9 cellular contexts compared by ENCODE assay signal in the genomic region with DNA sequence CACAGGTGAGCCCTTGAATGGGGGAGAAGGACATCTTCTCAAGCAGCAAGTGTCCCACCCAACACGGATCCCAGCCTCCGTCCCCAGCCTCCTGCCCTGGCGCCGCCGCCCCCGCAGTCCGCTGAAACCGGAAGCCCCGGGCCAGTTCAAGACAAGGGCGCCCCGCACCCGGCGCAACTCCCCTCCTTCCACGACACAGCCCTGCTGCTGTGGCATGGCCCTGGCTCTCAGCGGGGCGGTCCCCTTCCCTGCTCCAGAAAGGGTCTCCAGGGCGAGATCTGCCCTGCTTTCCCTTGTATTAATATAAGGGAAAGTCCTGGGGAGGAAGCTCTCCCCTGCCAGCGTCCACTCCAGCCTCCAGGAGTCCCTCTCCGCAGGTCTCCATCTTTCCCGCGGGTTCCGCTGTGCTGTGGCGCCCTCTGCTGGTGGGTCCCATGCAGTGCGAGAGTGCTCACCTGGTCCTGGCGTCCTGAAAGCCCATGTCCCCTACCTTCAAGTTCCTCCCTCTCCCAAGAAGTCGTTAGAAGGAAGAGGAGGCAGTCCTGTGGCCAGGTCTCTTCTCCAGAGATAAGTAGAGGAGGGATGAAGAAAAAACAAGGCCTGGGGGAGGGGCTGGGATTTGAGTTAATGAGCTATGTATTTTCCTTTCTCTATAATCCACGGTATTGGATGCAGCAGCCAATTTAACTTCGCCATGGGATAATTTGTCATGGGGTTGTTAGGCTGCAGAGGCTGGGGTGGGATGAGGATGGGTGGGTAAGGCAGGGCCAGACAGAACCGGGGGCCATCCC.
A peak's percentile ranks its signal among the peaks of the same experiment; 100 is the strongest.
DNase-seq lines count a peak whose midpoint lies in the region; ATAC-seq, FAIRE-seq and TF ChIP-seq lines count a peak whose summit lies in the region.
"Had no signal": no experiment of that assay in that cellular context is flagged by ENCODE, and none has a peak within 500 bp of the region (broad histone marks: within the 10 kb centered on the region; RNA-seq: fewer than 3 reads in every experiment).

No MANE protein-coding gene starts in this region.

- 71% methylated on average over 8 of the region's 29 CpGs; no CpG with 5 or more reads in 1 of the 2 experiments for WGBS in IMR-90 (ENCODE audit: extremely low coverage in 2 of 2, insufficient read length in 1 of 2), 2 experiments

- no peaks in the 10 kb centered on the region for H3K9me1 ChIP-seq in IMR-90 (ENCODE audit: insufficient read depth, low read length)

- H3K27ac ChIP-seq in IMR-90 (ENCODE audit: insufficient read depth, low read length) = no peak overlapping the region
- H3K27ac ChIP-seq in astrocyte (ENCODE audit: low read depth, low read length) = no peak overlapping the region

- no peaks in the 10 kb centered on the region for H3K4me1 ChIP-seq in IMR-90 (ENCODE audit: control insufficient read depth, insufficient read depth, low read length)
- no peaks in the 10 kb centered on the region for H3K4me1 ChIP-seq in astrocyte (ENCODE audit: insufficient read depth, low read length)

- ATAC-seq in IMR-90 (ENCODE audit: low read depth) = no peak
- ATAC-seq in stimulated activated naive CD8-positive, alpha-beta T cell treated with anti-CD3 and anti-CD28 coated beads, Interleukin-15, amount 100 ng/mL, for 72 hours = peak; percentile 52
- no peak for ATAC-seq in HG02571 (IDR thresholded peaks at IDR 0.05; ENCODE audit: unreplicated experiment)

- H3K27me3 Mint-ChIP-seq in astrocyte (ENCODE audit: low read depth, unreplicated experiment) = peaks cover 39% of the 10 kb centered on the region
- H3K27me3 Mint-ChIP-seq in stimulated activated naive CD8-positive, alpha-beta T cell treated with anti-CD3 and anti-CD28 coated beads, Interleukin-15, amount 100 ng/mL, for 72 hours = peaks cover 34% of the 10 kb centered on the region

- H3K36me3 ChIP-seq in IMR-90 (ENCODE audit: control insufficient read depth, insufficient read depth, low read length) = no peaks in the 10 kb centered on the region
- no peaks in the 10 kb centered on the region for H3K36me3 ChIP-seq in astrocyte (ENCODE audit: insufficient read depth, low read length)
- H3K36me3 ChIP-seq in kidney epithelial cell (ENCODE audit: control insufficient read depth, insufficient read depth, low read length) = no peaks in the 10 kb centered on the region
- no peaks in the 10 kb centered on the region for H3K36me3 ChIP-seq in MG63

- H4K91ac ChIP-seq in IMR-90 (ENCODE audit: insufficient read depth, low read depth, low read length) = no peak overlapping the region

- H3K9me3 ChIP-seq in IMR-90 (ENCODE audit: control insufficient read depth, insufficient read depth, low read length) (no peaks in the 10 kb centered on the region), astrocyte (ENCODE audit: insufficient read depth, low read depth, low read length) (no peaks in the 10 kb centered on the region), MG63 (peaks cover 5% of the 10 kb centered on the region; the same call in 1 of the 2 replicates)

- no peak overlapping the region for H3K56ac ChIP-seq in IMR-90 (ENCODE audit: extremely low read depth, insufficient read depth, low read length)

- H4K8ac ChIP-seq in IMR-90 (ENCODE audit: low read depth in 2 of 2, low read length in 2 of 2) = no peak overlapping the region

- H2BK5ac ChIP-seq in IMR-90 (ENCODE audit: low read depth, low read length, poor library complexity, severe bottlenecking) = no peak overlapping the region

- POLR2A ChIA-PET in IMR-90 (lab: Charles Lee; ENCODE audit: unreplicated experiment) = no interaction called here

- CTCF ChIA-PET in IMR-90 (lab: Yijun Ruan, JAX) = interaction anchor here (0.8 to 1.0 kb wide), 2 partner anchors 16 to 539 kb away, joined by 3 to 5 read pairs; no protein-coding TSS in a partner anchor

- H4K20me1 ChIP-seq in IMR-90 (ENCODE audit: insufficient read depth, low read length) = no peaks in the 10 kb centered on the region
- H4K20me1 ChIP-seq in astrocyte (ENCODE audit: insufficient read depth, low read length) = no peaks in the 10 kb centered on the region

- in situ Hi-C loops in IMR-90 (cut with MboI; ENCODE audit: low sequenced_read_pairs) = no loop called here

- DNase-seq in DMS153 treated with DMSO at 0.1 percent for 48 hours (lab: John Stamatoyannopoulos, UW; ENCODE audit: unreplicated experiment) (peak; percentile 14), IMR-90 (no peak), SK-N-DZ (ENCODE audit: low spot score) (peak; percentile 32), astrocyte (ENCODE audit: low read depth) (no peak), kidney epithelial cell (ENCODE audit: low read depth) (no peak), MG63 (no peak)
- DNase-seq in stimulated activated naive CD8-positive, alpha-beta T cell treated with anti-CD3 and anti-CD28 coated beads, Interleukin-15, amount 100 ng/mL, for 72 hours = peak; percentile 49 to 55
- DNase-seq: naive B cell had no signal

- H3K4me3 ChIP-seq in IMR-90 (ENCODE audit: insufficient read depth, low read depth, low read length) (no peak overlapping the region), astrocyte (ENCODE audit: insufficient read depth, low read depth, low read length) (no peak overlapping the region), kidney epithelial cell (ENCODE audit: low read depth, low read length) (no peak overlapping the region), MG63 (no peak overlapping the region)

- no peak overlapping the region for H3K4ac ChIP-seq in IMR-90 (ENCODE audit: low read depth, low read length)

- peak; percentile 33; the same call in 1 of the 2 replicates for TF ChIP-seq RAD21 in IMR-90 (IDR thresholded peaks at IDR 0.05; ENCODE audit: low read length)

- no peak overlapping the region for H2BK15ac ChIP-seq in IMR-90 (ENCODE audit: low read depth, low read length)

- H3K23ac ChIP-seq in IMR-90 (ENCODE audit: low read depth, low read length) = no peak overlapping the region

- H3K79me2 ChIP-seq in astrocyte (ENCODE audit: insufficient read depth, low read length) = no peaks in the 10 kb centered on the region

- no peak for TF ChIP-seq POLR2A in IMR-90 (IDR thresholded peaks at IDR 0.05; ENCODE audit: low read depth, low read length)

- H3K36me3 Mint-ChIP-seq in astrocyte (ENCODE audit: low read depth, unreplicated experiment) = no peaks in the 10 kb centered on the region
- H3K36me3 Mint-ChIP-seq: naive B cell had no signal

- no peaks in the 10 kb centered on the region for H3K4me1 Mint-ChIP-seq in astrocyte (ENCODE audit: low read depth, unreplicated experiment)
- H3K4me1 Mint-ChIP-seq in stimulated activated naive CD8-positive, alpha-beta T cell treated with anti-CD3 and anti-CD28 coated beads, Interleukin-15, amount 100 ng/mL, for 72 hours = peaks cover 15% of the 10 kb centered on the region

- no peak overlapping the region for H3K4me3 Mint-ChIP-seq in astrocyte (ENCODE audit: unreplicated experiment)
- no peak overlapping the region for H3K4me3 Mint-ChIP-seq in stimulated activated naive CD8-positive, alpha-beta T cell treated with anti-CD3 and anti-CD28 coated beads, Interleukin-15, amount 100 ng/mL, for 72 hours
- H3K4me3 Mint-ChIP-seq: naive B cell had no signal

- no peak overlapping the region for H3K9ac ChIP-seq in IMR-90 (ENCODE audit: low read depth, low read length)
- no peak overlapping the region for H3K9ac ChIP-seq in astrocyte (ENCODE audit: low read length)

- no peak overlapping the region for H2BK120ac ChIP-seq in IMR-90 (ENCODE audit: low read depth, low read length)

- H3K27me3 ChIP-seq in IMR-90 (ENCODE audit: control insufficient read depth, insufficient read depth, low read length) (no peaks in the 10 kb centered on the region), astrocyte (ENCODE audit: insufficient read depth, low read length) (peaks cover 7% of the 10 kb centered on the region), kidney epithelial cell (ENCODE audit: control insufficient read depth, insufficient read depth, low read length) (peaks cover 9% of the 10 kb centered on the region), MG63 (no peaks in the 10 kb centered on the region)

- H4K5ac ChIP-seq in IMR-90 (ENCODE audit: low read depth, low read length) = no peak overlapping the region

- no peak for FAIRE-seq in astrocyte (lab: Jason Lieb, UNC)

- H2AFZ ChIP-seq in IMR-90 (replicated peaks; ENCODE audit: low read length, poor library complexity) (peak overlapping the region; percentile 23), astrocyte (ENCODE audit: low read depth, low read length) (no peak overlapping the region)

- TF ChIP-seq CTCF in IMR-90 (conservative IDR thresholded peaks at IDR 0.05; ENCODE audit: low read depth, low read length) (peak; percentile 49), astrocyte (IDR thresholded peaks at IDR 0.05; ENCODE audit: insufficient read depth, low read depth, low read length) (peak; percentile 49), kidney epithelial cell (IDR thresholded peaks at IDR 0.05; ENCODE audit: insufficient read depth, low read length, poor library complexity, severe bottlenecking) (peak; percentile 78)

- no peak overlapping the region for H3K27ac Mint-ChIP-seq in astrocyte (ENCODE audit: unreplicated experiment)
- no peak overlapping the region for H3K27ac Mint-ChIP-seq in stimulated activated naive CD8-positive, alpha-beta T cell treated with anti-CD3 and anti-CD28 coated beads, Interleukin-15, amount 100 ng/mL, for 72 hours

- H3K14ac ChIP-seq in IMR-90 (replicated peaks; ENCODE audit: low read depth, low read length) = no peak overlapping the region

- H3K18ac ChIP-seq in IMR-90 (ENCODE audit: low read depth, low read length) = no peak overlapping the region

- no peak overlapping the region for H2BK20ac ChIP-seq in IMR-90 (ENCODE audit: low read depth, low read length)

- H2AK9ac ChIP-seq in IMR-90 (replicated peaks; ENCODE audit: low read depth, low read length, poor library complexity) = no peak overlapping the region

- dilution Hi-C loops in IMR-90 (cut with HindIII; ENCODE audit: low sequenced_read_pairs, unreplicated experiment) = no loop called here

- no peak overlapping the region for H2AK5ac ChIP-seq in IMR-90 (ENCODE audit: low read depth, low read length)

- intact Hi-C loops in IMR-90 (cut with micrococcal nuclease) = loop anchor here (5.0 kb wide), 1 partner anchor 472 kb away; no protein-coding TSS in a partner anchor

- H3K4me2 ChIP-seq in IMR-90 (ENCODE audit: low read depth, low read length) (no peak overlapping the region), astrocyte (ENCODE audit: low read length) (no peak overlapping the region)

- no peaks in the 10 kb centered on the region for H3K79me1 ChIP-seq in IMR-90 (ENCODE audit: low read depth in 1 of 2, low read length in 2 of 2)

- H3K9me3 Mint-ChIP-seq in astrocyte (ENCODE audit: unreplicated experiment) = peaks cover 2% of the 10 kb centered on the region
- H3K9me3 Mint-ChIP-seq in stimulated activated naive CD8-positive, alpha-beta T cell treated with anti-CD3 and anti-CD28 coated beads, Interleukin-15, amount 100 ng/mL, for 72 hours = peaks cover 9 to 10% of the 10 kb centered on the region in 2 donors

- BruUV-seq in IMR-90 (replicated peaks; lab: Mats Ljungman, UMichigan) = no TSS peak

Comparison
In these comparisons a context has a peak if more than half of its experiments do, and no peak if none do; other contexts are left out.
1. DNase-seq: peak in DMS153 treated with DMSO at 0.1 percent for 48 hours (single experiment), SK-N-DZ (single experiment) and stimulated activated naive CD8-positive, alpha-beta T cell treated with anti-CD3 and anti-CD28 coated beads, Interleukin-15, amount 100 ng/mL, for 72 hours (2 of 2); none in IMR-90 (single experiment), astrocyte (single experiment), kidney epithelial cell (single experiment) and MG63 (single experiment).
2. Peak in every context shown above with its lines, with median percentiles within 50 percentile points of each other: CTCF ChIP-seq.